15 cellular contexts compared by ENCODE assay signal in genomic region chr16:13168091-13168572, GRCh38.
DNase-seq lines count a peak whose midpoint lies in the region; ATAC-seq lines count a peak whose summit lies in the region.
"Had no signal": no experiment of that assay in that cellular context is flagged by ENCODE, and none has a peak within 500 bp of the region (broad histone marks: within the 10 kb centered on the region; RNA-seq: fewer than 3 reads in every experiment).

No MANE protein-coding gene starts in this region.

- H3K36me3 Mint-ChIP-seq in activated CD4-positive, alpha-beta memory T cell treated with anti-CD3 and anti-CD28 coated beads for 36 hours, result no peaks in the 10 kb centered on the region

- no peak overlapping the region for H3K27ac ChIP-seq in HUES6 (ENCODE audit: low read depth, low read length)
- H3K27ac ChIP-seq: psoas muscle, uterus had no signal

- no peak overlapping the region for H3K9ac ChIP-seq in HUES6 (ENCODE audit: low read length)

- H3K36me3 ChIP-seq in HUES6 (ENCODE audit: control insufficient read depth, insufficient read depth, low read length), result no peaks in the 10 kb centered on the region
- H3K36me3 ChIP-seq: uterus had no signal

- in situ Hi-C loops in SK-MEL-5 (cut with HindIII; ENCODE audit: low pct_unique_long_range_greater_than_20kb, low sequenced_read_pairs), result no loop called here

- ATAC-seq in HG02870 (IDR thresholded peaks at IDR 0.05; ENCODE audit: unreplicated experiment), result no peak
- ATAC-seq in HG03039 (IDR thresholded peaks at IDR 0.05; ENCODE audit: unreplicated experiment), result no peak
- ATAC-seq: activated CD4-positive, alpha-beta T cell treated with anti-CD3 and anti-CD28 coated beads for 36 hours; psoas muscle had no signal

- peaks cover 5% of the 10 kb centered on the region; the same call in 1 of the 2 replicates for H3K9me3 ChIP-seq in HUES6 (ENCODE audit: control insufficient read depth, insufficient read depth, low read depth, low read length)
- H3K9me3 ChIP-seq: psoas muscle, uterus had no signal

- H3K9me3 Mint-ChIP-seq in activated CD4-positive, alpha-beta memory T cell treated with anti-CD3 and anti-CD28 coated beads for 36 hours, result peaks cover 8% of the 10 kb centered on the region

- H3K27ac Mint-ChIP-seq in activated CD4-positive, alpha-beta memory T cell treated with anti-CD3 and anti-CD28 coated beads for 36 hours, result no peak overlapping the region
- H3K27ac Mint-ChIP-seq: activated CD4-positive, alpha-beta T cell treated with anti-CD3 and anti-CD28 coated beads for 36 hours; naive B cell had no signal

- no peaks in the 10 kb centered on the region for H3K27me3 ChIP-seq in HUES6 (ENCODE audit: control insufficient read depth, insufficient read depth, low read length)
- H3K27me3 ChIP-seq: uterus had no signal

- peaks cover 4% of the 10 kb centered on the region for H3K27me3 Mint-ChIP-seq in activated CD4-positive, alpha-beta memory T cell treated with anti-CD3 and anti-CD28 coated beads for 36 hours
- H3K27me3 Mint-ChIP-seq: naive B cell had no signal

- H3K4me3 ChIP-seq in HUES6 (ENCODE audit: low read depth, low read length), result peak overlapping the region; percentile 8; the same call in 1 of the 2 replicates
- H3K4me3 ChIP-seq: psoas muscle, uterus had no signal

- H3K4me3 Mint-ChIP-seq in activated CD4-positive, alpha-beta memory T cell treated with anti-CD3 and anti-CD28 coated beads for 36 hours, result no peak overlapping the region
- H3K4me3 Mint-ChIP-seq: activated CD4-positive, alpha-beta T cell treated with anti-CD3 and anti-CD28 coated beads for 36 hours; naive B cell had no signal

- peak; percentile 23 for DNase-seq in Ammon's horn (ENCODE audit: low spot score)
- peak; percentile 33 for DNase-seq in SK-MEL-5 (ENCODE audit: low read depth, low spot score)
- DNase-seq in iPS DF 19.7 (ENCODE audit: low read depth, low spot score), result peak; percentile 77
- no peak for DNase-seq in putamen (ENCODE audit: low spot score)
- no peak for DNase-seq in activated CD4-positive, alpha-beta memory T cell treated with anti-CD3 and anti-CD28 coated beads for 36 hours
- DNase-seq: activated CD4-positive, alpha-beta T cell treated with anti-CD3 and anti-CD28 coated beads for 36 hours; activated CD8-positive, alpha-beta memory T cell treated with anti-CD3 and anti-CD28 coated beads, Interleukin-2, amount 50 U/mL, for 4 hours; activated naive CD4-positive, alpha-beta T cell treated with Interleukin-2 at 50 U/mL for 16 hours; naive B cell; psoas muscle; RPMI8226; uterus had no signal

- POLR2A ChIA-PET in activated CD4-positive, alpha-beta memory T cell treated with anti-CD3 and anti-CD28 coated beads for 36 hours (lab: Charles Lee), result no interaction called here

- CTCF ChIA-PET in activated CD4-positive, alpha-beta memory T cell treated with anti-CD3 and anti-CD28 coated beads for 36 hours (lab: Charles Lee), result no interaction called here

- intact Hi-C loops in activated CD4-positive, alpha-beta memory T cell treated with anti-CD3 and anti-CD28 coated beads for 36 hours (cut with micrococcal nuclease), result no loop called here

- H3K4me1 ChIP-seq in HUES6 (ENCODE audit: control insufficient read depth, insufficient read depth, low read length), result peaks cover 23% of the 10 kb centered on the region
- H3K4me1 ChIP-seq: psoas muscle, uterus had no signal

- no peaks in the 10 kb centered on the region for H3K4me1 Mint-ChIP-seq in activated CD4-positive, alpha-beta memory T cell treated with anti-CD3 and anti-CD28 coated beads for 36 hours (ENCODE audit: low read depth)
- H3K4me1 Mint-ChIP-seq: activated CD4-positive, alpha-beta T cell treated with anti-CD3 and anti-CD28 coated beads for 36 hours; naive B cell had no signal

Comparison
In these comparisons a context has a peak if more than half of its experiments do, and no peak if none do; other contexts are left out.
1. DNase-seq: peak in Ammon's horn (single experiment), SK-MEL-5 (single experiment) and iPS DF 19.7 (single experiment); none in putamen (single experiment) and activated CD4-positive, alpha-beta memory T cell treated with anti-CD3 and anti-CD28 coated beads for 36 hours (single experiment).